Comparison of ENCODE assay signal across 1 cellular context in the genomic region with DNA sequence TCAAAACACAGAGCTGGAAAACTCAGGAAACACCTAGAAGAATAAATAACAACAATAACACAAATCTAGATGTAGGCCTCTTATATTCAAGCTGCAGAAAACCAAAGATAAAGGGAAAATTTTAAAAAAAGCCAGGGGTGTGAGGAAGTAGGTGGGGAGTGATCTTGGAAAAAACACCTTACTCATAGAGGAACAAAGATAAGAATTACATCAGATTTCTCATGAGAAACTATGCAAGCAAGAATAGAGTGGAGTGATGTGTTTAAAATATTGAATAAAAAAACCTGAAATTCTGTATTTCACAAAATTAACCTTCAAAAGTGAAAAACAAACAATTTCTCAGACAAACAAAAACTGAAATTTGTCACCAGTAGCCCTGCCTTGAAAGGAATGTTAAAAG.
A peak's percentile ranks its signal among the peaks of the same experiment; 100 is the strongest.
TF ChIP-seq lines count a peak whose summit lies in the region.

No MANE protein-coding gene starts in this region.

TF ChIP-seq in K562, 482 proteins besides CTCF, POLR2A, EP300 and RAD21 (continued from another document):
- TF ChIP-seq, protein P1, sequence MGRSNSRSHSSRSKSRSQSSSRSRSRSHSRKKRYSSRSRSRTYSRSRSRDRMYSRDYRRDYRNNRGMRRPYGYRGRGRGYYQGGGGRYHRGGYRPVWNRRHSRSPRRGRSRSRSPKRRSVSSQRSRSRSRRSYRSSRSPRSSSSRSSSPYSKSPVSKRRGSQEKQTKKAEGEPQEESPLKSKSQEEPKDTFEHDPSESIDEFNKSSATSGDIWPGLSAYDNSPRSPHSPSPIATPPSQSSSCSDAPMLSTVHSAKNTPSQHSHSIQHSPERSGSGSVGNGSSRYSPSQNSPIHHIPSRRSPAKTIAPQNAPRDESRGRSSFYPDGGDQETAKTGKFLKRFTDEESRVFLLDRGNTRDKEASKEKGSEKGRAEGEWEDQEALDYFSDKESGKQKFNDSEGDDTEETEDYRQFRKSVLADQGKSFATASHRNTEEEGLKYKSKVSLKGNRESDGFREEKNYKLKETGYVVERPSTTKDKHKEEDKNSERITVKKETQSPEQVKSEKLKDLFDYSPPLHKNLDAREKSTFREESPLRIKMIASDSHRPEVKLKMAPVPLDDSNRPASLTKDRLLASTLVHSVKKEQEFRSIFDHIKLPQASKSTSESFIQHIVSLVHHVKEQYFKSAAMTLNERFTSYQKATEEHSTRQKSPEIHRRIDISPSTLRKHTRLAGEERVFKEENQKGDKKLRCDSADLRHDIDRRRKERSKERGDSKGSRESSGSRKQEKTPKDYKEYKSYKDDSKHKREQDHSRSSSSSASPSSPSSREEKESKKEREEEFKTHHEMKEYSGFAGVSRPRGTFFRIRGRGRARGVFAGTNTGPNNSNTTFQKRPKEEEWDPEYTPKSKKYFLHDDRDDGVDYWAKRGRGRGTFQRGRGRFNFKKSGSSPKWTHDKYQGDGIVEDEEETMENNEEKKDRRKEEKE (IDR thresholded peaks at IDR 0.05; ENCODE audit: borderline replicate concordance in 1 of 2, control insufficient read depth in 1 of 2, low read depth in 2 of 2, low read length in 1 of 2), result no peak
- TF ChIP-seq CBX3 (IDR thresholded peaks at IDR 0.05; ENCODE audit: borderline replicate concordance in 1 of 2, low read length in 2 of 2), result peak in 1 of 2 experiments; percentile 89; a peak in 2 of 3 replicates
- TF ChIP-seq ZC3H8 (IDR thresholded peaks at IDR 0.05), result no peak
- peak; percentile 67; a peak in 3 of 4 replicates for TF ChIP-seq TRIM24 (IDR thresholded peaks at IDR 0.05)
- TF ChIP-seq, protein P2, sequence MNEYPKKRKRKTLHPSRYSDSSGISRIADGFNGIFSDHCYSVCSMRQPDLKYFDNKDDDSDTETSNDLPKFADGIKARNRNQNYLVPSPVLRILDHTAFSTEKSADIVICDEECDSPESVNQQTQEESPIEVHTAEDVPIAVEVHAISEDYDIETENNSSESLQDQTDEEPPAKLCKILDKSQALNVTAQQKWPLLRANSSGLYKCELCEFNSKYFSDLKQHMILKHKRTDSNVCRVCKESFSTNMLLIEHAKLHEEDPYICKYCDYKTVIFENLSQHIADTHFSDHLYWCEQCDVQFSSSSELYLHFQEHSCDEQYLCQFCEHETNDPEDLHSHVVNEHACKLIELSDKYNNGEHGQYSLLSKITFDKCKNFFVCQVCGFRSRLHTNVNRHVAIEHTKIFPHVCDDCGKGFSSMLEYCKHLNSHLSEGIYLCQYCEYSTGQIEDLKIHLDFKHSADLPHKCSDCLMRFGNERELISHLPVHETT (CRISPR knock-in tag; conservative IDR thresholded peaks at IDR 0.05 in 1 of 2, IDR thresholded peaks at IDR 0.05 in 1 of 2), result no peak
- TF ChIP-seq CBX5 (IDR thresholded peaks at IDR 0.05; ENCODE audit: borderline replicate concordance, low read depth), result 0 out of 2 replicates have a peak, but pooled peaks have one; percentile 41
- TF ChIP-seq, protein P3, sequence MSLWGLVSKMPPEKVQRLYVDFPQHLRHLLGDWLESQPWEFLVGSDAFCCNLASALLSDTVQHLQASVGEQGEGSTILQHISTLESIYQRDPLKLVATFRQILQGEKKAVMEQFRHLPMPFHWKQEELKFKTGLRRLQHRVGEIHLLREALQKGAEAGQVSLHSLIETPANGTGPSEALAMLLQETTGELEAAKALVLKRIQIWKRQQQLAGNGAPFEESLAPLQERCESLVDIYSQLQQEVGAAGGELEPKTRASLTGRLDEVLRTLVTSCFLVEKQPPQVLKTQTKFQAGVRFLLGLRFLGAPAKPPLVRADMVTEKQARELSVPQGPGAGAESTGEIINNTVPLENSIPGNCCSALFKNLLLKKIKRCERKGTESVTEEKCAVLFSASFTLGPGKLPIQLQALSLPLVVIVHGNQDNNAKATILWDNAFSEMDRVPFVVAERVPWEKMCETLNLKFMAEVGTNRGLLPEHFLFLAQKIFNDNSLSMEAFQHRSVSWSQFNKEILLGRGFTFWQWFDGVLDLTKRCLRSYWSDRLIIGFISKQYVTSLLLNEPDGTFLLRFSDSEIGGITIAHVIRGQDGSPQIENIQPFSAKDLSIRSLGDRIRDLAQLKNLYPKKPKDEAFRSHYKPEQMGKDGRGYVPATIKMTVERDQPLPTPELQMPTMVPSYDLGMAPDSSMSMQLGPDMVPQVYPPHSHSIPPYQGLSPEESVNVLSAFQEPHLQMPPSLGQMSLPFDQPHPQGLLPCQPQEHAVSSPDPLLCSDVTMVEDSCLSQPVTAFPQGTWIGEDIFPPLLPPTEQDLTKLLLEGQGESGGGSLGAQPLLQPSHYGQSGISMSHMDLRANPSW (CRISPR knock-in tag; IDR thresholded peaks at IDR 0.05), result no peak
- no peak for TF ChIP-seq ZBTB8A (IDR thresholded peaks at IDR 0.05; ENCODE audit: partially characterized antibody)
- TF ChIP-seq PTTG1 (tag; IDR thresholded peaks at IDR 0.05; ENCODE audit: low read depth), result no peak
- TF ChIP-seq ZNF24 (IDR thresholded peaks at IDR 0.05), result no peak
